In genomic region chrX:2489446-2490445, GRCh38 we compare ENCODE assay signal across 22 cellular contexts.
"Had no signal": no experiment of that assay in that cellular context is flagged by ENCODE, and none has a peak within 500 bp of the region (broad histone marks: within the 10 kb centered on the region; RNA-seq: fewer than 3 reads in every experiment).

No MANE protein-coding gene starts in this region.

- H3K4me3 ChIP-seq: pancreas, testis had no signal

- DNase-seq: activated CD4-positive, alpha-beta T cell treated with anti-CD3 and anti-CD28 coated beads for 1 hour; activated T-cell treated with anti-CD3 and anti-CD28 coated beads, Interleukin-2, amount 50 U/mL, for 24 hours; aorta; effector CD4-positive, alpha-beta T cell; erythroblast; foreskin fibroblast; immature natural killer cell; kidney glomerular epithelial cell; left ventricle myocardium superior; mammary epithelial cell; midbrain; stimulated activated CD4-positive, alpha-beta T cell treated with anti-CD3 and anti-CD28 coated beads, Interleukin-12 subunit alpha, Interleukin-12 subunit beta, amount 100 ng/mL, for 4 hours; testis; trophoblast cell had no signal

- H3K4me3 Mint-ChIP-seq: activated T-cell treated with anti-CD3 and anti-CD28 coated beads, Interleukin-2, amount 50 U/mL, for 24 hours; activated T-helper 17 cell treated with anti-CD3 and anti-CD28 coated beads, Interleukin-2, amount 50 U/mL, for 72 hours; brain; dendritic cell treated with granulocyte-macrophage colony-stimulating factor and Interleukin-4, amounts not matched to agents 40 ng/mL and 50 ng/mL, for 4 days; immature natural killer cell; natural killer cell treated with Interleukin-12 subunit alpha and Interleukin-12 subunit beta and Interleukin-15 and Interleukin-18, amount 100 ng/mL, for 72 hours had no signal

- H3K4me1 Mint-ChIP-seq: activated T-helper 17 cell treated with anti-CD3 and anti-CD28 coated beads, Interleukin-2, amount 50 U/mL, for 72 hours had no signal

- ATAC-seq: activated naive CD4-positive, alpha-beta T cell treated with anti-CD3 and anti-CD28 coated beads, Interleukin-2, amount 50 U/mL, for 72 hours; activated T-helper 17 cell treated with anti-CD3 and anti-CD28 coated beads, Interleukin-2, amount 50 U/mL, for 72 hours; left ventricle myocardium superior; natural killer cell treated with Interleukin-12 subunit alpha and Interleukin-12 subunit beta and Interleukin-15 and Interleukin-18, amount 100 ng/mL, for 72 hours; pancreas had no signal

- H3K27ac Mint-ChIP-seq: activated naive CD4-positive, alpha-beta T cell treated with anti-CD3 and anti-CD28 coated beads, Interleukin-2, amount 50 U/mL, for 72 hours; activated T-cell treated with anti-CD3 and anti-CD28 coated beads, Interleukin-2, amount 50 U/mL, for 24 hours; activated T-helper 17 cell treated with anti-CD3 and anti-CD28 coated beads, Interleukin-2, amount 50 U/mL, for 72 hours; brain; dendritic cell treated with granulocyte-macrophage colony-stimulating factor and Interleukin-4, amounts not matched to agents 40 ng/mL and 50 ng/mL, for 4 days; immature natural killer cell; natural killer cell treated with Interleukin-12 subunit alpha and Interleukin-12 subunit beta and Interleukin-15 and Interleukin-18, amount 100 ng/mL, for 72 hours had no signal

- H3K27me3 ChIP-seq: neutrophil, pancreas, testis had no signal

- H3K27me3 Mint-ChIP-seq: activated T-cell treated with anti-CD3 and anti-CD28 coated beads, Interleukin-2, amount 50 U/mL, for 24 hours; activated T-helper 17 cell treated with anti-CD3 and anti-CD28 coated beads, Interleukin-2, amount 50 U/mL, for 72 hours; brain; dendritic cell treated with granulocyte-macrophage colony-stimulating factor and Interleukin-4, amounts not matched to agents 40 ng/mL and 50 ng/mL, for 4 days; natural killer cell treated with Interleukin-12 subunit alpha and Interleukin-12 subunit beta and Interleukin-15 and Interleukin-18, amount 100 ng/mL, for 72 hours had no signal

- H3K9me3 ChIP-seq: neutrophil, pancreas, testis had no signal

- H3K9me3 Mint-ChIP-seq: activated naive CD4-positive, alpha-beta T cell treated with anti-CD3 and anti-CD28 coated beads, Interleukin-2, amount 50 U/mL, for 72 hours; activated T-cell treated with anti-CD3 and anti-CD28 coated beads, Interleukin-2, amount 50 U/mL, for 24 hours; activated T-helper 17 cell treated with anti-CD3 and anti-CD28 coated beads, Interleukin-2, amount 50 U/mL, for 72 hours; dendritic cell treated with granulocyte-macrophage colony-stimulating factor and Interleukin-4, amounts not matched to agents 40 ng/mL and 50 ng/mL, for 4 days; immature natural killer cell; natural killer cell treated with Interleukin-12 subunit alpha and Interleukin-12 subunit beta and Interleukin-15 and Interleukin-18, amount 100 ng/mL, for 72 hours had no signal

- H3K27ac ChIP-seq: neutrophil, testis, VCaP had no signal
